25 cellular contexts compared by ENCODE assay signal in genomic region chr9:5301544-5301943, GRCh38. TPM values are rescaled to one million over a fixed set of nuclear protein-coding genes. Genes with fewer than 3 reads are reported as not detected.
DNase-seq lines count a peak whose midpoint lies in the region; ATAC-seq lines count a peak whose summit lies in the region.
"Had no signal": no experiment of that assay in that cellular context is flagged by ENCODE, and none has a peak within 500 bp of the region (broad histone marks: within the 10 kb centered on the region; RNA-seq: fewer than 3 reads in every experiment).

No MANE protein-coding gene starts in this region.

- intact Hi-C loops in activated naive CD4-positive, alpha-beta T cell treated with anti-CD3 and anti-CD28 coated beads for 36 hours (cut with micrococcal nuclease) = loop anchor here (5.0 kb wide), 1 partner anchor 36 kb away; the partner anchor contains the start of gene RLN1

- no peak for ATAC-seq in activated naive CD8-positive, alpha-beta T cell treated with anti-CD3 and anti-CD28 coated beads, Interleukin-2, amount 10 ng/mL, durations not matched to agents 7 days and 5 days (ENCODE audit: low read depth)
- ATAC-seq in stimulated activated naive CD8-positive, alpha-beta T cell treated with anti-CD3 and anti-CD28 coated beads, Interleukin-15, amount 100 ng/mL, for 72 hours = no peak
- ATAC-seq in GM18511 (IDR thresholded peaks at IDR 0.05; ENCODE audit: unreplicated experiment) = no peak
- ATAC-seq: left lobe of liver; natural killer cell treated with Interleukin-12 subunit alpha and Interleukin-12 subunit beta and Interleukin-15 and Interleukin-18, amount 100 ng/mL, for 72 hours had no signal

- H3K4me1 Mint-ChIP-seq in activated naive CD4-positive, alpha-beta T cell treated with anti-CD3 and anti-CD28 coated beads for 36 hours (ENCODE audit: low read depth) = peaks cover 18% of the 10 kb centered on the region
- H3K4me1 Mint-ChIP-seq in activated naive CD8-positive, alpha-beta T cell treated with anti-CD3 and anti-CD28 coated beads, Interleukin-2, amount 10 ng/mL, durations not matched to agents 7 days and 5 days = peaks cover 20% of the 10 kb centered on the region
- H3K4me1 Mint-ChIP-seq in stimulated activated naive CD8-positive, alpha-beta T cell treated with anti-CD3 and anti-CD28 coated beads, Interleukin-15, amount 100 ng/mL, for 72 hours = peaks cover 18% of the 10 kb centered on the region

- H3K27ac Mint-ChIP-seq in activated naive CD4-positive, alpha-beta T cell treated with anti-CD3 and anti-CD28 coated beads for 36 hours = no peak overlapping the region
- H3K27ac Mint-ChIP-seq in activated naive CD8-positive, alpha-beta T cell treated with anti-CD3 and anti-CD28 coated beads, Interleukin-2, amount 10 ng/mL, durations not matched to agents 7 days and 5 days = no peak overlapping the region
- peak overlapping the region; percentile 12 to 28 for H3K27ac Mint-ChIP-seq in stimulated activated naive CD8-positive, alpha-beta T cell treated with anti-CD3 and anti-CD28 coated beads, Interleukin-15, amount 100 ng/mL, for 72 hours
- H3K27ac Mint-ChIP-seq: activated T-helper 1 cell treated with anti-CD3 and anti-CD28 coated beads, Interleukin-12 subunit alpha, Interleukin-12 subunit beta, Interleukin-2, Interleukin-4 antibody, amounts not matched to agents 30 ng/mL and 10 ng/mL and 1 ng/mL, durations not matched to agents 14 hours and 24 hours and 36 hours; natural killer cell treated with Interleukin-12 subunit alpha and Interleukin-12 subunit beta and Interleukin-15 and Interleukin-18, amount 100 ng/mL, for 72 hours; type B pancreatic cell had no signal

- CTCF ChIA-PET in activated naive CD4-positive, alpha-beta T cell treated with anti-CD3 and anti-CD28 coated beads for 36 hours (lab: Charles Lee) = no interaction called here

- peaks cover 8% of the 10 kb centered on the region for H3K36me3 Mint-ChIP-seq in activated naive CD4-positive, alpha-beta T cell treated with anti-CD3 and anti-CD28 coated beads for 36 hours (ENCODE audit: low read depth)
- H3K36me3 Mint-ChIP-seq in activated naive CD8-positive, alpha-beta T cell treated with anti-CD3 and anti-CD28 coated beads, Interleukin-2, amount 10 ng/mL, durations not matched to agents 7 days and 5 days = peaks cover 16% of the 10 kb centered on the region
- H3K36me3 Mint-ChIP-seq: natural killer cell treated with Interleukin-12 subunit alpha and Interleukin-12 subunit beta and Interleukin-15 and Interleukin-18, amount 100 ng/mL, for 72 hours; type B pancreatic cell had no signal

- no peaks in the 10 kb centered on the region for H3K27me3 Mint-ChIP-seq in activated naive CD4-positive, alpha-beta T cell treated with anti-CD3 and anti-CD28 coated beads for 36 hours (ENCODE audit: low read depth)
- H3K27me3 Mint-ChIP-seq in activated naive CD8-positive, alpha-beta T cell treated with anti-CD3 and anti-CD28 coated beads, Interleukin-2, amount 10 ng/mL, durations not matched to agents 7 days and 5 days = no peaks in the 10 kb centered on the region
- H3K27me3 Mint-ChIP-seq in stimulated activated naive CD8-positive, alpha-beta T cell treated with anti-CD3 and anti-CD28 coated beads, Interleukin-15, amount 100 ng/mL, for 72 hours = no peaks in the 10 kb centered on the region
- H3K27me3 Mint-ChIP-seq: natural killer cell treated with Interleukin-12 subunit alpha and Interleukin-12 subunit beta and Interleukin-15 and Interleukin-18, amount 100 ng/mL, for 72 hours; type B pancreatic cell had no signal

- H3K9me3 Mint-ChIP-seq in activated naive CD4-positive, alpha-beta T cell treated with anti-CD3 and anti-CD28 coated beads for 36 hours = peaks cover 4% of the 10 kb centered on the region
- H3K9me3 Mint-ChIP-seq in activated naive CD8-positive, alpha-beta T cell treated with anti-CD3 and anti-CD28 coated beads, Interleukin-2, amount 10 ng/mL, durations not matched to agents 7 days and 5 days = peaks cover 4% of the 10 kb centered on the region
- H3K9me3 Mint-ChIP-seq in stimulated activated naive CD8-positive, alpha-beta T cell treated with anti-CD3 and anti-CD28 coated beads, Interleukin-15, amount 100 ng/mL, for 72 hours = peaks cover 0 to 5% of the 10 kb centered on the region in 2 donors
- H3K9me3 Mint-ChIP-seq: activated T-helper 1 cell treated with anti-CD3 and anti-CD28 coated beads, Interleukin-12 subunit alpha, Interleukin-12 subunit beta, Interleukin-2, Interleukin-4 antibody, amounts not matched to agents 30 ng/mL and 10 ng/mL and 1 ng/mL, durations not matched to agents 14 hours and 24 hours and 36 hours; natural killer cell treated with Interleukin-12 subunit alpha and Interleukin-12 subunit beta and Interleukin-15 and Interleukin-18, amount 100 ng/mL, for 72 hours; type B pancreatic cell had no signal

- no peak overlapping the region for H3K4me3 ChIP-seq in Jurkat, Clone E6-1 (ENCODE audit: low read length)
- H3K4me3 ChIP-seq: cardiac muscle cell, dorsolateral prefrontal cortex, HAP-1, ovary, spleen had no signal

- POLR2A ChIA-PET in activated naive CD8-positive, alpha-beta T cell treated with anti-CD3 and anti-CD28 coated beads, Interleukin-2, amount 10 ng/mL, durations not matched to agents 7 days and 5 days (lab: Charles Lee) = no interaction called here

- peak overlapping the region; percentile 6 for H3K4me3 Mint-ChIP-seq in activated naive CD4-positive, alpha-beta T cell treated with anti-CD3 and anti-CD28 coated beads for 36 hours
- H3K4me3 Mint-ChIP-seq in activated naive CD8-positive, alpha-beta T cell treated with anti-CD3 and anti-CD28 coated beads, Interleukin-2, amount 10 ng/mL, durations not matched to agents 7 days and 5 days = peak overlapping the region; percentile 71
- peak overlapping the region; percentile 53 to 54 for H3K4me3 Mint-ChIP-seq in stimulated activated naive CD8-positive, alpha-beta T cell treated with anti-CD3 and anti-CD28 coated beads, Interleukin-15, amount 100 ng/mL, for 72 hours
- H3K4me3 Mint-ChIP-seq: activated T-helper 1 cell treated with anti-CD3 and anti-CD28 coated beads, Interleukin-12 subunit alpha, Interleukin-12 subunit beta, Interleukin-2, Interleukin-4 antibody, amounts not matched to agents 30 ng/mL and 10 ng/mL and 1 ng/mL, durations not matched to agents 14 hours and 24 hours and 36 hours; natural killer cell treated with Interleukin-12 subunit alpha and Interleukin-12 subunit beta and Interleukin-15 and Interleukin-18, amount 100 ng/mL, for 72 hours; type B pancreatic cell had no signal

- peak; percentile 27 for DNase-seq in activated naive CD4-positive, alpha-beta T cell treated with anti-CD3 and anti-CD28 coated beads for 36 hours
- no peak for DNase-seq in activated naive CD4-positive, alpha-beta T cell treated with Interleukin-2 at 50 U/mL for 16 hours
- DNase-seq in Jurkat, Clone E6-1 (ENCODE audit: low read depth, low spot score) = peak; percentile 37
- DNase-seq in activated naive CD8-positive, alpha-beta T cell treated with anti-CD3 and anti-CD28 coated beads, Interleukin-2, amount 10 ng/mL, durations not matched to agents 7 days and 5 days = no peak
- DNase-seq in stimulated activated naive CD8-positive, alpha-beta T cell treated with anti-CD3 and anti-CD28 coated beads, Interleukin-15, amount 100 ng/mL, for 72 hours = no peak
- no peak for DNase-seq in NCI-H446 treated with DMSO at 0.1 percent for 48 hours (lab: John Stamatoyannopoulos, UW)
- no peak for DNase-seq in stimulated activated CD8-positive, alpha-beta memory T cell treated with anti-CD3 and anti-CD28 coated beads, Interleukin-4, amount 100 ng/mL, for 48 hours
- DNase-seq: ACHN; dorsolateral prefrontal cortex; NCI-H1694 treated with DMSO at 0.1 percent for 48 hours; NCI-H2171 treated with DMSO at 0.1 percent for 48 hours; NCI-H526; ovary; RPMI8226; spleen; stimulated activated CD4-positive, alpha-beta T cell treated with anti-CD3 and anti-CD28 coated beads, Interleukin-4, amount 100 ng/mL, for 4 hours had no signal

RNA-seq across cellular contexts. Expression of gene RLN2, which starts 3.0 kb away (rescaled TPM):
- total RNA-seq in activated naive CD4-positive, alpha-beta T cell treated with anti-CD3 and anti-CD28 coated beads for 36 hours = 1 to 10 TPM; 3.4 to 4.0 TPM
- polyA plus RNA-seq in Jurkat, Clone E6-1 (2012; ENCODE audit: insufficient read depth, insufficient read length) = not detected
- 1 to 10 TPM; 3.5 to 4.5 TPM for total RNA-seq in activated naive CD8-positive, alpha-beta T cell treated with anti-CD3 and anti-CD28 coated beads, Interleukin-2, amount 10 ng/mL, durations not matched to agents 7 days and 5 days
- total RNA-seq: HT-29, left lobe of liver had no signal

RNA-seq across cellular contexts. Expression of gene RLN1, which starts 38.1 kb away (rescaled TPM):
- under 1 TPM; 0.54 to 0.95 TPM for total RNA-seq in activated naive CD4-positive, alpha-beta T cell treated with anti-CD3 and anti-CD28 coated beads for 36 hours
- polyA plus RNA-seq in Jurkat, Clone E6-1 (2012; ENCODE audit: insufficient read depth, insufficient read length) = not detected
- 1 to 10 TPM; 2.2 to 2.9 TPM for total RNA-seq in activated naive CD8-positive, alpha-beta T cell treated with anti-CD3 and anti-CD28 coated beads, Interleukin-2, amount 10 ng/mL, durations not matched to agents 7 days and 5 days
- total RNA-seq: cardiac muscle cell, fibroblast of villous mesenchyme, HT-29, left lobe of liver had no signal

Comparison
In these comparisons a context has a peak if more than half of its experiments do, and no peak if none do; other contexts are left out.
1. DNase-seq: peak in activated naive CD4-positive, alpha-beta T cell treated with anti-CD3 and anti-CD28 coated beads for 36 hours (single experiment) and Jurkat, Clone E6-1 (single experiment); none in activated naive CD4-positive, alpha-beta T cell treated with Interleukin-2 at 50 U/mL for 16 hours (single experiment), activated naive CD8-positive, alpha-beta T cell treated with anti-CD3 and anti-CD28 coated beads, Interleukin-2, amount 10 ng/mL, durations not matched to agents 7 days and 5 days (single experiment), stimulated activated naive CD8-positive, alpha-beta T cell treated with anti-CD3 and anti-CD28 coated beads, Interleukin-15, amount 100 ng/mL, for 72 hours (0 of 2), NCI-H446 treated with DMSO at 0.1 percent for 48 hours (single experiment) and stimulated activated CD8-positive, alpha-beta memory T cell treated with anti-CD3 and anti-CD28 coated beads, Interleukin-4, amount 100 ng/mL, for 48 hours (single experiment).
2. H3K27ac Mint-ChIP-seq: peak in stimulated activated naive CD8-positive, alpha-beta T cell treated with anti-CD3 and anti-CD28 coated beads, Interleukin-15, amount 100 ng/mL, for 72 hours (2 of 2); none in activated naive CD4-positive, alpha-beta T cell treated with anti-CD3 and anti-CD28 coated beads for 36 hours (single experiment) and activated naive CD8-positive, alpha-beta T cell treated with anti-CD3 and anti-CD28 coated beads, Interleukin-2, amount 10 ng/mL, durations not matched to agents 7 days and 5 days (single experiment).
3. H3K4me3 Mint-ChIP-seq: peak in every context shown above with its lines; median percentile 71 in activated naive CD8-positive, alpha-beta T cell treated with anti-CD3 and anti-CD28 coated beads, Interleukin-2, amount 10 ng/mL, durations not matched to agents 7 days and 5 days; 54 in stimulated activated naive CD8-positive, alpha-beta T cell treated with anti-CD3 and anti-CD28 coated beads, Interleukin-15, amount 100 ng/mL, for 72 hours; 6 in activated naive CD4-positive, alpha-beta T cell treated with anti-CD3 and anti-CD28 coated beads for 36 hours.